ENCODE assay signal across 8 cellular contexts in the genomic region with DNA sequence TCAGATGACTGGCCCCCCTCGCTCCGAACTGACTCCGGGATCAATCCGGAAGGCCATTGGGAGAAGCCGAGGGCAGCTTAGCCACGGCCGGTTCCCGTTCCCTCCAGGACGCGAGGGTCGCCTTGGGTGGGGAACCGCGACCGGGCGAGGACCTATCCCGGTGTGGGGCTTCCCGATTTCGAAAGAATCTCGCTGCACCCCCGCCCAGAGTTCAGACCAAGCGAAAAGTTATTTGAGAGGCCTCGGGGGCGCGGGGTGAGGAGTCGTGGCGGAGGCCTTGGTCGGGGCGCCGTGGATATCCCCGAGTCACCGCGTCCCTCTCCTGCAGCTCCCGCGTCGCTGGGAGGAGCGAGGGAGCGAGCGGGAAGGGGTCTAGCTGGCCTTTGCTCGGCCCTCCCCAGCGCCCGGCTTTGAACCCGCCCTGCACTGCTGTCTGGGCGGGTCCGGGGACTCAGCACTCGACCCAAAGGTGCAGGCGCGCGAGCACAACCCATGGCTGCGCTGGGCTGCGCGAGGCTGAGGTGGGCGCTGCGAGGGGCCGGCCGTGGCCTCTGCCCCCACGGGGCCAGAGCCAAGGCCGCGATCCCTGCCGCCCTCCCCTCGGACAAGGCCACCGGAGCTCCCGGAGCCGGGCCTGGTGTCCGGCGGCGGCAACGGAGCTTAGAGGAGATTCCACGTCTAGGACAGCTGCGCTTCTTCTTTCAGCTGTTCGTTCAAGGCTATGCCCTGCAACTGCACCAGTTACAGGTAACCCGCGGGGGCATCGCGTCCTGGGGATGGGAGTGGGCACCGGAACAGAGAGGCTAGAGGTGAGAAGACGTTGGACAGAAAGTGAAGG. TPM values are rescaled to one million over a fixed set of nuclear protein-coding genes. Genes with fewer than 3 reads are reported as not detected.
DNase-seq lines count a peak whose midpoint lies in the region; ATAC-seq and TF ChIP-seq lines count a peak whose summit lies in the region.

Gene CYP27A1, plus strand, starts transcription at position 457 of the 838 bp plus-strand sequence. Its CDS starts 36 bp downstream, at position 493.

- peak within 1 kb of the TSS; percentile 57 for H3K4me3 ChIP-seq in BE2C (ENCODE audit: low read depth, low read length)
- peak within 1 kb of the TSS; percentile 64 for H3K4me3 ChIP-seq in endocrine pancreas (ENCODE audit: control insufficient read depth, insufficient read depth, low read length)
- peak within 1 kb of the TSS; percentile 54 for H3K4me3 ChIP-seq in lung

- no peaks in the 10 kb centered on the region for H3K27me3 ChIP-seq in BE2C
- no peaks in the 10 kb centered on the region for H3K27me3 ChIP-seq in endocrine pancreas (ENCODE audit: control insufficient read depth, insufficient read depth, low read length)
- H3K27me3 ChIP-seq in lung (ENCODE audit: control insufficient read depth, insufficient read depth), result no peaks in the 10 kb centered on the region

- no peaks in the 10 kb centered on the region for H3K4me1 ChIP-seq in BE2C
- H3K4me1 ChIP-seq in endocrine pancreas (ENCODE audit: control insufficient read depth, insufficient read depth, low read length), result no peaks in the 10 kb centered on the region
- peaks cover 0 to 5% of the 10 kb centered on the region in 2 donors for H3K4me1 ChIP-seq in lung (ENCODE audit: control insufficient read depth in 2 of 2, insufficient read depth in 2 of 2, low read length in 2 of 2)

- H3K36me3 ChIP-seq in BE2C (no peaks in the 10 kb centered on the region), endocrine pancreas (ENCODE audit: control insufficient read depth, insufficient read depth, low read length) (no peaks in the 10 kb centered on the region), lung (ENCODE audit: control insufficient read depth in 2 of 2, insufficient read depth in 2 of 2, low read length in 2 of 2) (no peaks in the 10 kb centered on the region)

- WGBS in lung, 2 donors, result 1% methylated on average over 67 to 76 of the region's 76 CpGs

- DNase-seq in BE2C (peak; percentile 22), NCI-H1092 treated with DMSO at 0.1 percent for 48 hours (lab: John Stamatoyannopoulos, UW) (peak; percentile 17), lung (ENCODE audit: low spot score) (peak; percentile 49), substantia nigra (lab: John Stamatoyannopoulos, UW) (peak in 47 of 49 donors; percentile 6 to 83 (median 58)), SIG-M5 treated with dmso at 0.1 percent for 504 hours (lab: John Stamatoyannopoulos, UW; ENCODE audit: unreplicated experiment) (no peak), RKO (ENCODE audit: low spot score) (no peak)

- TF ChIP-seq CTCF in BE2C (IDR thresholded peaks at IDR 0.05; ENCODE audit: low read depth, low read length) (no peak), lung (IDR thresholded peaks at IDR 0.05; ENCODE audit: control extremely low read depth, extremely low read depth) (no peak)

- ATAC-seq in lung (ENCODE audit: insufficient read depth, low FRiP score), result peak; percentile 88
- ATAC-seq in HG03354 (IDR thresholded peaks at IDR 0.05; ENCODE audit: poor library complexity, severe bottlenecking, unreplicated experiment), result no peak

- H3K9me3 ChIP-seq in BE2C, result peaks cover 4% of the 10 kb centered on the region
- H3K9me3 ChIP-seq in endocrine pancreas (ENCODE audit: control insufficient read depth, low read length), result no peaks in the 10 kb centered on the region
- H3K9me3 ChIP-seq in lung (ENCODE audit: control insufficient read depth in 2 of 2, insufficient read depth in 1 of 2, low read length in 1 of 2), result peaks cover 0 to 1% of the 10 kb centered on the region in 2 donors

- peak within 1 kb of the TSS; percentile 67 for H3K9ac ChIP-seq in endocrine pancreas (ENCODE audit: control insufficient read depth, insufficient read depth, low read length)

- H3K27ac ChIP-seq in lung (ENCODE audit: low read depth in 1 of 2, low read length in 1 of 2), result peak within 1 kb of the TSS; percentile 68 to 89
- H3K27ac ChIP-seq in substantia nigra (ENCODE audit: low read depth, low read length, poor library complexity, severe bottlenecking), result peak within 1 kb of the TSS; percentile 95

RNA-seq across cellular contexts. Expression of gene CYP27A1, which starts in this region (rescaled TPM):
- 1.5 TPM for polyA plus RNA-seq in BE2C (2012; ENCODE audit: insufficient read depth, insufficient read length, low read depth)
- total RNA-seq in lung, result 100 to 1,000 TPM in 1 of 2 donors, 10 to 100 TPM in 1; 38.3 to 110 TPM
- 10 to 100 TPM; 65.3 to 88.9 TPM for polyA plus RNA-seq in lung

Comparison
In these comparisons a context has a peak if more than half of its experiments do, and no peak if none do; other contexts are left out.
1. DNase-seq: peak in BE2C (single experiment), NCI-H1092 treated with DMSO at 0.1 percent for 48 hours (single experiment), lung (single experiment) and substantia nigra (47 of 49); none in SIG-M5 treated with dmso at 0.1 percent for 504 hours (single experiment) and RKO (single experiment).
2. Peak in every context shown above with its lines, with median percentiles within 50 percentile points of each other: H3K4me3 ChIP-seq.